ENCODE assay signal across 13 cellular contexts in the genomic region with DNA sequence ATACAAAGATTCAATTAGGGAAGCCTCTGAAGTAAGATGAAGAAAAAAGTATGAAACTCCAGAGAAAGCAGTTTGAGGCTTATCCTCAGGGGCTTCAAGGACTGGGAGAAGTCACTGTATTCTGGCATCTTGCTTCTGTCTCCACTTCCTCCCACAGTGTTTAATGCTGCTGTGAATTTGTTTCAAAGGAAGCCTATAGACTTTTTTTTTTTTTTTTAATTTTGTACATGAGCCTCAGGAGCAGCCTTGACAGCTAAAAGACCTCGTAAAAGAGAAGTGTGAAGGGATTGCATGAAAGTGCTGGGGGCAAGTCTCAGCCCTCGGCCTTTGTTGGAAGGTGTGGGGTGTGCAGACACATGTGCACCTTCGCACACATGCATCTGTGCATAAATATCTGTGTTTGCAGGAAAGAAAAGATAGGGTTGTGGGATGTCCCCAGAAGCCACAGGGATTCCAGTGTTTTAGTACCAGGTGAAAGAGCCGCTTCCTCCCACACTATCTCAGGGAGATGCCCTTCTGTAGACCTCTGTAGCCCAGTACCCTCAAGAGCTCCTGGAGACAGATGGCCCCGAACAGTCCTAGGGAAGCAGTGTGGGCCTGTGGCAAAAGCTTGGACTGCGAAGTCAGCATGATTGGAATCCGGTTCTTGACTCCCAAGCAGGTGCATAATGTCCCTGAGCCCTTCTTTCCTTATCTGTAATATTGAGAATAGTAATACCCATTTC.
DNase-seq lines count a peak whose midpoint lies in the region; ATAC-seq, FAIRE-seq and TF ChIP-seq lines count a peak whose summit lies in the region.
"Had no signal": no experiment of that assay in that cellular context is flagged by ENCODE, and none has a peak within 500 bp of the region (broad histone marks: within the 10 kb centered on the region; RNA-seq: fewer than 3 reads in every experiment).

No MANE protein-coding gene starts in this region.

- no peaks in the 10 kb centered on the region for H3K27me3 Mint-ChIP-seq in naive thymus-derived CD8-positive, alpha-beta T cell
- no peaks in the 10 kb centered on the region for H3K27me3 Mint-ChIP-seq in CD8-positive, alpha-beta T cell (ENCODE audit: low read depth)

- FAIRE-seq in GM12892 (lab: Jason Lieb, UNC), result no peak
- FAIRE-seq: G401.6 had no signal

- H3K4me3 Mint-ChIP-seq in naive thymus-derived CD8-positive, alpha-beta T cell, result no peak overlapping the region
- H3K4me3 Mint-ChIP-seq in CD8-positive, alpha-beta T cell, result no peak overlapping the region
- H3K4me3 Mint-ChIP-seq: activated naive CD4-positive, alpha-beta T cell treated with anti-CD3 and anti-CD28 coated beads for 36 hours had no signal

- peaks cover 16 to 34% (median 25%) of the 10 kb centered on the region in 4 donors for H3K4me1 Mint-ChIP-seq in naive thymus-derived CD8-positive, alpha-beta T cell
- H3K4me1 Mint-ChIP-seq in CD8-positive, alpha-beta T cell (ENCODE audit: low read depth), result peaks cover 21% of the 10 kb centered on the region

- ATAC-seq in right cardiac atrium (peak; percentile 17 to 19), aorta (ENCODE audit: low FRiP score) (no peak)
- no peak for ATAC-seq in naive thymus-derived CD8-positive, alpha-beta T cell
- no peak for ATAC-seq in CD8-positive, alpha-beta T cell

- TF ChIP-seq CTCF in right atrium auricular region (IDR thresholded peaks at IDR 0.05), result no peak
- no peak for TF ChIP-seq CTCF in CD8-positive, alpha-beta T cell (IDR thresholded peaks at IDR 0.05)

- TF ChIP-seq POLR2A in GM12892 (IDR thresholded peaks at IDR 0.05; ENCODE audit: low read depth, low read length), result no peak

- H3K27ac ChIP-seq in right cardiac atrium (ENCODE audit: low read length) (no peak overlapping the region), right atrium auricular region (no peak overlapping the region), caudate nucleus (ENCODE audit: low read depth, low read length) (peak overlapping the region; percentile 68), aorta (ENCODE audit: low read depth in 1 of 2, low read length in 2 of 2) (peak overlapping the region; percentile 28 to 32)
- H3K27ac ChIP-seq in CD8-positive, alpha-beta T cell (ENCODE audit: low read depth, low read length), result no peak overlapping the region

- H3K4me3 ChIP-seq in right cardiac atrium (ENCODE audit: low read length) (no peak overlapping the region), right atrium auricular region (no peak overlapping the region), aorta (ENCODE audit: low read length in 2 of 2) (no peak overlapping the region)
- no peak overlapping the region for H3K4me3 ChIP-seq in CD8-positive, alpha-beta T cell (ENCODE audit: low read depth, low read length)
- H3K4me3 ChIP-seq: lung had no signal

- intact Hi-C loops in right cardiac atrium (cut with DNase I), result no loop called here
- intact Hi-C loops in aorta (cut with DNase I), result loop anchor here in 1 of 2 donors (5.0 kb wide), 1 partner anchor 45 kb away; no protein-coding TSS in a partner anchor
- intact Hi-C loops in CD8-positive, alpha-beta T cell (cut with DNase I, micrococcal nuclease), result no loop called here

- no peaks in the 10 kb centered on the region for H3K27me3 ChIP-seq in right cardiac atrium (ENCODE audit: control insufficient read depth, insufficient read depth)
- H3K27me3 ChIP-seq in right atrium auricular region, result no peaks in the 10 kb centered on the region
- H3K27me3 ChIP-seq in aorta (ENCODE audit: control insufficient read depth in 1 of 2, insufficient read depth in 2 of 2, low read length in 1 of 2), result no peaks in the 10 kb centered on the region
- H3K27me3 ChIP-seq in CD8-positive, alpha-beta T cell (ENCODE audit: insufficient read depth, low read length), result no peaks in the 10 kb centered on the region

- no peaks in the 10 kb centered on the region for H3K9me3 Mint-ChIP-seq in naive thymus-derived CD8-positive, alpha-beta T cell
- H3K9me3 Mint-ChIP-seq in CD8-positive, alpha-beta T cell, result no peaks in the 10 kb centered on the region
- H3K9me3 Mint-ChIP-seq: activated naive CD4-positive, alpha-beta T cell treated with anti-CD3 and anti-CD28 coated beads for 36 hours had no signal

- 89% methylated on average over 7 of the region's 7 CpGs for WGBS in right cardiac atrium
- 81 to 84% methylated on average over 7 of the region's 7 CpGs for WGBS in aorta, 2 donors

- CTCF ChIA-PET in CD8-positive, alpha-beta T cell (lab: Charles Lee), result interaction anchor here (1.0 kb wide), 1 partner anchor 296 kb away, joined by 4 read pairs; no protein-coding TSS in a partner anchor

- peaks cover 12% of the 10 kb centered on the region for H3K4me1 ChIP-seq in right cardiac atrium (ENCODE audit: control insufficient read depth, insufficient read depth, low read length)
- peaks cover 0 to 38% of the 10 kb centered on the region in 2 donors for H3K4me1 ChIP-seq in right atrium auricular region
- H3K4me1 ChIP-seq in aorta (ENCODE audit: control insufficient read depth in 1 of 2, insufficient read depth in 2 of 2, low read length in 2 of 2), result peaks cover 0 to 5% of the 10 kb centered on the region in 2 donors
- peaks cover 12% of the 10 kb centered on the region for H3K4me1 ChIP-seq in CD8-positive, alpha-beta T cell (ENCODE audit: insufficient read depth, low read length)

- DNase-seq in right cardiac atrium, result no peak
- no peak for DNase-seq in right atrium auricular region (ENCODE audit: low spot score)
- DNase-seq in caudate nucleus (lab: John Stamatoyannopoulos, UW), result no peak
- no peak for DNase-seq in naive thymus-derived CD8-positive, alpha-beta T cell
- DNase-seq in aorta, result no peak
- no peak for DNase-seq in CD8-positive, alpha-beta T cell
- no peak for DNase-seq in GM12892 (ENCODE audit: insufficient read length)
- DNase-seq in T-helper 2 cell, result no peak
- DNase-seq: activated CD4-positive, CD25-positive, alpha-beta regulatory T cell treated with anti-CD3 and anti-CD28 coated beads, Interleukin-2, amount 50 U/mL, for 72 hours; effector CD4-positive, alpha-beta T cell had no signal

- H3K36me3 ChIP-seq in right atrium auricular region (peaks cover under 1% of the 10 kb centered on the region), aorta (ENCODE audit: control insufficient read depth in 1 of 2, insufficient read depth in 2 of 2, low read length in 1 of 2) (no peaks in the 10 kb centered on the region)
- no peaks in the 10 kb centered on the region for H3K36me3 ChIP-seq in CD8-positive, alpha-beta T cell (ENCODE audit: insufficient read depth, low read length)

- POLR2A ChIA-PET in naive thymus-derived CD8-positive, alpha-beta T cell (lab: Charles Lee), result no interaction called here
- POLR2A ChIA-PET in CD8-positive, alpha-beta T cell (lab: Charles Lee), result no interaction called here

- H3K36me3 Mint-ChIP-seq in naive thymus-derived CD8-positive, alpha-beta T cell, result peaks cover 5 to 27% (median 22%) of the 10 kb centered on the region in 3 donors
- H3K36me3 Mint-ChIP-seq in CD8-positive, alpha-beta T cell, result peaks cover 23% of the 10 kb centered on the region

- peak overlapping the region in 6 of 10 donors; percentile 10 to 76 (median 60) for H3K27ac Mint-ChIP-seq in naive thymus-derived CD8-positive, alpha-beta T cell
- no peak overlapping the region for H3K27ac Mint-ChIP-seq in CD8-positive, alpha-beta T cell

- no peaks in the 10 kb centered on the region for H3K9me3 ChIP-seq in right cardiac atrium (ENCODE audit: control insufficient read depth, low read length)
- H3K9me3 ChIP-seq in right atrium auricular region, result no peaks in the 10 kb centered on the region
- no peaks in the 10 kb centered on the region for H3K9me3 ChIP-seq in aorta (ENCODE audit: control insufficient read depth, low read length)
- H3K9me3 ChIP-seq in CD8-positive, alpha-beta T cell (ENCODE audit: low read length), result no peaks in the 10 kb centered on the region

Comparison
In these comparisons a context has a peak if more than half of its experiments do, and no peak if none do; other contexts are left out.
1. ATAC-seq: peak in right cardiac atrium (2 of 2); none in naive thymus-derived CD8-positive, alpha-beta T cell (0 of 2), aorta (single experiment) and CD8-positive, alpha-beta T cell (single experiment).
2. H3K27ac ChIP-seq: peak in caudate nucleus (single experiment) and aorta (2 of 2); none in right cardiac atrium (single experiment), right atrium auricular region (0 of 2) and CD8-positive, alpha-beta T cell (single experiment).